In the genomic region with DNA sequence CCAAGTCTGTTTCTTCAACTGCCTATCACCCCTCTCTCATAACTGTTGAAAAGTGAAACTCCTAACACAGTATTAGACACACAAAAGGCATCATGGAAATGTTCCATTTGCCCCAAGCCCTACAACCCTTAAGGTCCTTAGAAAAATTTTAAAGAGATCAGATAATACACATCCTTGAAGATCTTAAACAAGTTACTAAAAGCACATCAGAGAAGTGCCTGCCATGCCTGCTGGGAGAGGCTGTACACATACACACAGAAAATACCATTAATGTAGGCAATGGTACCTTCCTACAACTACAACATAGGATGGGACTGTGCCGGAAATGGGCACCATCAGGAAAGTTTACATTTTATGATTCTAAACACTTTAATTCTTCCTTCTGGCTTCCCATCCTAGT, we compare ENCODE assay signal across 16 cellular contexts. TPM values are rescaled to one million over a fixed set of nuclear protein-coding genes. Genes with fewer than 3 reads are reported as not detected.
DNase-seq lines count a peak whose midpoint lies in the region; ATAC-seq and TF ChIP-seq lines count a peak whose summit lies in the region.
"Had no signal": no experiment of that assay in that cellular context is flagged by ENCODE, and none has a peak within 500 bp of the region (broad histone marks: within the 10 kb centered on the region; RNA-seq: fewer than 3 reads in every experiment).

No MANE protein-coding gene starts in this region.

- TF ChIP-seq CTCF in GM20000 (IDR thresholded peaks at IDR 0.05; ENCODE audit: extremely low read depth, missing control alignments): no peak

- no peak overlapping the region for H3K27ac ChIP-seq in iPS-20b (ENCODE audit: low read length)
- H3K27ac ChIP-seq: C4-2B, stomach had no signal

- H3K27me3 Mint-ChIP-seq in stimulated activated naive CD8-positive, alpha-beta T cell treated with anti-CD3 and anti-CD28 coated beads, Interleukin-15, Interleukin-2, amounts not matched to agents 100 ng/mL and 50 ng/mL, for 24 hours: no peaks in the 10 kb centered on the region
- no peaks in the 10 kb centered on the region for H3K27me3 Mint-ChIP-seq in activated T-helper 17 cell treated with anti-CD3 and anti-CD28 coated beads, Interleukin-2, amount 50 U/mL, for 72 hours

- H3K4me3 ChIP-seq in iPS-20b (ENCODE audit: low read length): 0 out of 2 replicates have a peak overlapping the region, but pooled peaks have one; percentile 17
- H3K4me3 ChIP-seq: stomach had no signal

- H3K9me3 ChIP-seq in iPS-20b (ENCODE audit: insufficient read depth, low read depth, low read length): no peaks in the 10 kb centered on the region
- H3K9me3 ChIP-seq: prostate gland, stomach had no signal

- peaks cover 9% of the 10 kb centered on the region for H3K36me3 Mint-ChIP-seq in stimulated activated naive CD8-positive, alpha-beta T cell treated with anti-CD3 and anti-CD28 coated beads, Interleukin-15, Interleukin-2, amounts not matched to agents 100 ng/mL and 50 ng/mL, for 24 hours (ENCODE audit: low read depth)
- H3K36me3 Mint-ChIP-seq in activated T-helper 17 cell treated with anti-CD3 and anti-CD28 coated beads, Interleukin-2, amount 50 U/mL, for 72 hours (ENCODE audit: low read depth): peaks cover 12% of the 10 kb centered on the region

- peaks cover 75% of the 10 kb centered on the region for H3K4me1 Mint-ChIP-seq in stimulated activated naive CD8-positive, alpha-beta T cell treated with anti-CD3 and anti-CD28 coated beads, Interleukin-15, Interleukin-2, amounts not matched to agents 100 ng/mL and 50 ng/mL, for 24 hours (ENCODE audit: low read depth)
- peaks cover 29% of the 10 kb centered on the region for H3K4me1 Mint-ChIP-seq in activated T-helper 17 cell treated with anti-CD3 and anti-CD28 coated beads, Interleukin-2, amount 50 U/mL, for 72 hours

- no peaks in the 10 kb centered on the region for H3K27me3 ChIP-seq in iPS-20b (ENCODE audit: insufficient read depth, low read length)
- H3K27me3 ChIP-seq: stomach had no signal

- no peaks in the 10 kb centered on the region for H3K36me3 ChIP-seq in iPS-20b (ENCODE audit: insufficient read depth, low read depth, low read length)
- H3K36me3 ChIP-seq: prostate gland, stomach had no signal

- no peak overlapping the region for H3K9ac ChIP-seq in iPS-20b (ENCODE audit: low read depth, low read length)

- peaks cover 26% of the 10 kb centered on the region; the same call in 1 of the 2 replicates for H3K4me1 ChIP-seq in iPS-20b (ENCODE audit: insufficient read depth, low read length)
- H3K4me1 ChIP-seq: prostate gland had no signal

- H3K4me3 Mint-ChIP-seq in stimulated activated naive CD8-positive, alpha-beta T cell treated with anti-CD3 and anti-CD28 coated beads, Interleukin-15, Interleukin-2, amounts not matched to agents 100 ng/mL and 50 ng/mL, for 24 hours: peak overlapping the region; percentile 48
- peak overlapping the region; percentile 46 for H3K4me3 Mint-ChIP-seq in activated T-helper 17 cell treated with anti-CD3 and anti-CD28 coated beads, Interleukin-2, amount 50 U/mL, for 72 hours

- no peaks in the 10 kb centered on the region for H3K9me3 Mint-ChIP-seq in stimulated activated naive CD8-positive, alpha-beta T cell treated with anti-CD3 and anti-CD28 coated beads, Interleukin-15, Interleukin-2, amounts not matched to agents 100 ng/mL and 50 ng/mL, for 24 hours
- no peaks in the 10 kb centered on the region for H3K9me3 Mint-ChIP-seq in activated T-helper 17 cell treated with anti-CD3 and anti-CD28 coated beads, Interleukin-2, amount 50 U/mL, for 72 hours

- no peak for ATAC-seq in stimulated activated naive CD8-positive, alpha-beta T cell treated with anti-CD3 and anti-CD28 coated beads, Interleukin-15, Interleukin-2, amounts not matched to agents 100 U/mL and 50 U/mL, for 24 hours
- no peak for ATAC-seq in activated T-helper 17 cell treated with anti-CD3 and anti-CD28 coated beads, Interleukin-2, amount 50 U/mL, for 72 hours (replicated peaks)
- ATAC-seq in HG03521 (IDR thresholded peaks at IDR 0.05; ENCODE audit: unreplicated experiment): no peak

- no peak for DNase-seq in stimulated activated naive CD8-positive, alpha-beta T cell treated with anti-CD3 and anti-CD28 coated beads, Interleukin-15, Interleukin-2, amounts not matched to agents 100 U/mL and 50 U/mL, for 24 hours
- no peak for DNase-seq in OCI-M2 (lab: John Stamatoyannopoulos, UW; ENCODE audit: unreplicated experiment)
- no peak for DNase-seq in GM20000 (ENCODE audit: low spot score)
- no peak for DNase-seq in DMS153 treated with DMSO at 0.1 percent for 48 hours (lab: John Stamatoyannopoulos, UW; ENCODE audit: unreplicated experiment)
- DNase-seq: activated CD4-positive, alpha-beta T cell treated with anti-CD3 and anti-CD28 coated beads for 48 hours; activated gamma-delta T cell treated with Interleukin-2 at 50 U/mL for 16 hours; central memory CD4-positive, alpha-beta T cell; KBM-7; stimulated activated CD4-positive, alpha-beta T cell treated with anti-CD3 and anti-CD28 coated beads, Interleukin-2, amount 100 ng/mL, for 48 hours; stomach had no signal

- H3K27ac Mint-ChIP-seq in stimulated activated naive CD8-positive, alpha-beta T cell treated with anti-CD3 and anti-CD28 coated beads, Interleukin-15, Interleukin-2, amounts not matched to agents 100 ng/mL and 50 ng/mL, for 24 hours: no peak overlapping the region
- no peak overlapping the region for H3K27ac Mint-ChIP-seq in activated T-helper 17 cell treated with anti-CD3 and anti-CD28 coated beads, Interleukin-2, amount 50 U/mL, for 72 hours

RNA-seq across cellular contexts. Expression of a gene that starts 3.3 kb away (rescaled TPM):
- 10 to 100 TPM; 85.3 to 93.0 TPM for total RNA-seq in activated T-helper 17 cell treated with anti-CD3 and anti-CD28 coated beads, Interleukin-2, amount 50 U/mL, for 72 hours

RNA-seq across cellular contexts. Expression of a gene that starts 24.9 kb away (rescaled TPM):
- total RNA-seq in activated T-helper 17 cell treated with anti-CD3 and anti-CD28 coated beads, Interleukin-2, amount 50 U/mL, for 72 hours: 10 to 100 TPM; 17.2 to 33.0 TPM
